Comparison of ENCODE assay signal across 25 cellular contexts in genomic region chr7:96330193-96330592, GRCh38. TPM values are rescaled to one million over a fixed set of nuclear protein-coding genes. Genes with fewer than 3 reads are reported as not detected.
DNase-seq lines count a peak whose midpoint lies in the region; ATAC-seq and TF ChIP-seq lines count a peak whose summit lies in the region.
"Had no signal": no experiment of that assay in that cellular context is flagged by ENCODE, and none has a peak within 500 bp of the region (broad histone marks: within the 10 kb centered on the region; RNA-seq: fewer than 3 reads in every experiment).

No MANE protein-coding gene starts in this region.

- H3K9me3 ChIP-seq in mammary epithelial cell (replicated peaks; ENCODE audit: insufficient read depth, low read length): no peaks in the 10 kb centered on the region
- no peaks in the 10 kb centered on the region for H3K9me3 ChIP-seq in neuronal stem cell (replicated peaks in 1 of 2; ENCODE audit: control insufficient read depth in 2 of 2, insufficient read depth in 1 of 2, low read depth in 1 of 2, low read length in 2 of 2)
- H3K9me3 ChIP-seq: BLaER1 had no signal

- H3K9ac ChIP-seq in mammary epithelial cell (ENCODE audit: insufficient read depth, low read length) (no peak overlapping the region), neuronal stem cell (ENCODE audit: low read depth, low read length, poor library complexity) (no peak overlapping the region)
- H3K9ac ChIP-seq: BLaER1, GM23248 had no signal

- H2AFZ ChIP-seq in mammary epithelial cell (ENCODE audit: low read depth, low read length): peak overlapping the region; percentile 78
- H2AFZ ChIP-seq in neuronal stem cell (ENCODE audit: low read length): peak overlapping the region; percentile 67
- H2AFZ ChIP-seq: GM23248 had no signal

- TF ChIP-seq CTCF in mammary epithelial cell (conservative IDR thresholded peaks at IDR 0.05 in 1 of 2, IDR thresholded peaks at IDR 0.05 in 1 of 2; ENCODE audit: extremely low read depth in 1 of 2, insufficient read depth in 1 of 2, low read depth in 1 of 2, low read length in 2 of 2): no peak

- no peak overlapping the region for H3K23ac ChIP-seq in neuronal stem cell (ENCODE audit: low read depth, low read length, poor library complexity)

- dilution Hi-C loops in mammary epithelial cell (cut with HindIII; ENCODE audit: low sequenced_read_pairs): no loop called here

- intact Hi-C loops in mammary epithelial cell (cut with micrococcal nuclease): no loop called here

- WGBS in mammary epithelial cell (ENCODE audit: low coverage, missing lambda C conversion rate): 5% methylated on average over 2 of the region's 2 CpGs
- WGBS in neuronal stem cell (ENCODE audit: extremely low coverage in 2 of 2, insufficient read length in 2 of 2, insufficient replicate concordance in 1 of 2), 2 donors: no CpG with 5 or more reads among the region's 2 CpGs

- H3K27me3 ChIP-seq in mammary epithelial cell (ENCODE audit: insufficient read depth, low read length) (no peaks in the 10 kb centered on the region), neuronal stem cell (ENCODE audit: control insufficient read depth in 3 of 3, insufficient read depth in 3 of 3, low read depth in 1 of 3, low read length in 3 of 3) (peaks cover 0 to 12% (median 0%) of the 10 kb centered on the region in 3 experiments)
- H3K27me3 ChIP-seq: BLaER1 had no signal

- H3K4me1 ChIP-seq in mammary epithelial cell (ENCODE audit: insufficient read depth, low read length): peaks cover 30% of the 10 kb centered on the region
- H3K4me1 ChIP-seq in neuronal stem cell (ENCODE audit: control insufficient read depth in 2 of 2, insufficient read depth in 1 of 2, low read depth in 1 of 2, low read length in 2 of 2): no peaks in the 10 kb centered on the region
- H3K4me1 ChIP-seq: BLaER1 had no signal

- peak; percentile 26 to 77 (median 37) for DNase-seq in NCI-H1417 (lab: John Stamatoyannopoulos, UW)
- DNase-seq in NCI-H1417 treated with DMSO at 0.1 percent for 48 hours (lab: John Stamatoyannopoulos, UW): no peak
- DNase-seq in NCI-H2196 (lab: John Stamatoyannopoulos, UW; ENCODE audit: unreplicated experiment): peak; percentile 25
- peak; percentile 71 for DNase-seq in mammary epithelial cell
- no peak for DNase-seq in neuronal stem cell (ENCODE audit: low spot score)
- no peak for DNase-seq in AG08396 (ENCODE audit: low spot score)
- no peak for DNase-seq in SHP77 treated with DMSO at 0.1 percent for 48 hours (lab: John Stamatoyannopoulos, UW)
- DNase-seq: activated B cell treated with CpG ODN at 0.5 μM for 24 hours; activated CD8-positive, alpha-beta T cell treated with anti-CD3 and anti-CD28 coated beads for 36 hours; activated naive CD4-positive, alpha-beta T cell treated with anti-CD3 and anti-CD28 coated beads for 36 hours; activated T-cell treated with anti-CD3 and anti-CD28 coated beads, Interleukin-2, amount 50 U/mL, for 1 hour; foreskin melanocyte; GF-D8; GM23248; Karpas-422; kidney glomerular epithelial cell; natural killer cell; NCI-H1092; NCI-H524 treated with DMSO at 0.1 percent for 48 hours; small intestine; stimulated activated CD4-positive, alpha-beta T cell treated with anti-CD3 and anti-CD28 coated beads, Interleukin-4, amount 100 ng/mL, for 1 hour; stimulated activated naive CD8-positive, alpha-beta T cell treated with anti-CD3 and anti-CD28 coated beads, Interleukin-15, amount 100 ng/mL, for 72 hours had no signal

- H4K8ac ChIP-seq in neuronal stem cell (ENCODE audit: low read depth, low read length): no peak overlapping the region

- no TSS peak for BruUV-seq in mammary epithelial cell (replicated peaks; lab: Mats Ljungman, UMichigan)

- H3K4me2 ChIP-seq in mammary epithelial cell (ENCODE audit: insufficient read depth, low read depth, low read length) (peak overlapping the region; percentile 78), neuronal stem cell (ENCODE audit: insufficient read depth, low read length, poor library complexity, severe bottlenecking) (no peak overlapping the region)
- H3K4me2 ChIP-seq: BLaER1 had no signal

- no peak overlapping the region for H3K18ac ChIP-seq in neuronal stem cell (ENCODE audit: low read length)

- no peak overlapping the region for H3K4ac ChIP-seq in neuronal stem cell (ENCODE audit: low read length)

- CTCF ChIA-PET in mammary epithelial cell (lab: Charles Lee; ENCODE audit: low non-redundant PET): no interaction called here

- H2BK120ac ChIP-seq in neuronal stem cell (ENCODE audit: low read depth, low read length): no peak overlapping the region

- H4K91ac ChIP-seq in neuronal stem cell (ENCODE audit: low read depth, low read length, poor library complexity): no peak overlapping the region

- no peak overlapping the region for H3K14ac ChIP-seq in neuronal stem cell (ENCODE audit: low read length)

- H3K27ac ChIP-seq in mammary epithelial cell (ENCODE audit: insufficient read depth, low read depth, low read length) (peak overlapping the region; percentile 13), neuronal stem cell (replicated peaks; ENCODE audit: low read length) (no peak overlapping the region)
- H3K27ac ChIP-seq: 22Rv1, BLaER1, GM23248 had no signal

- no peak overlapping the region for H2BK5ac ChIP-seq in neuronal stem cell (ENCODE audit: low read length)

- H3K79me1 ChIP-seq in neuronal stem cell (ENCODE audit: low read depth, low read length): no peaks in the 10 kb centered on the region

- no peak for ATAC-seq in GM18870 (IDR thresholded peaks at IDR 0.05; ENCODE audit: unreplicated experiment)
- ATAC-seq: activated CD8-positive, alpha-beta T cell treated with anti-CD3 and anti-CD28 coated beads for 36 hours; natural killer cell; stimulated activated naive CD8-positive, alpha-beta T cell treated with anti-CD3 and anti-CD28 coated beads, Interleukin-15, amount 100 ng/mL, for 72 hours had no signal

- H2AK5ac ChIP-seq in neuronal stem cell (ENCODE audit: low read depth, low read length): no peak overlapping the region

- H4K20me1 ChIP-seq in mammary epithelial cell (ENCODE audit: insufficient read depth, low read length): no peaks in the 10 kb centered on the region
- H4K20me1 ChIP-seq: BLaER1 had no signal

- H2BK12ac ChIP-seq in neuronal stem cell (ENCODE audit: low read length): no peak overlapping the region

- H3K36me3 ChIP-seq in mammary epithelial cell (ENCODE audit: insufficient read depth, low read length) (no peaks in the 10 kb centered on the region), neuronal stem cell (replicated peaks in 1 of 2; ENCODE audit: control insufficient read depth in 2 of 2, insufficient read depth in 2 of 2, low read length in 2 of 2) (no peaks in the 10 kb centered on the region)
- H3K36me3 ChIP-seq: BLaER1 had no signal

- H3K79me2 ChIP-seq in mammary epithelial cell (ENCODE audit: insufficient read depth, low read length): no peaks in the 10 kb centered on the region

- H3K4me3 ChIP-seq in mammary epithelial cell (replicated peaks in 1 of 3; ENCODE audit: insufficient read depth in 1 of 3, low read depth in 2 of 3, low read length in 3 of 3) (peak overlapping the region in 1 of 3 experiments; percentile 18), neuronal stem cell (ENCODE audit: low read length in 2 of 2) (no peak overlapping the region)
- H3K4me3 ChIP-seq: BLaER1, GM23248 had no signal

- no peak overlapping the region for H2BK15ac ChIP-seq in neuronal stem cell (ENCODE audit: low read length)

- in situ Hi-C loops in mammary epithelial cell (cut with MboI; ENCODE audit: low sequenced_read_pairs in 2 of 2): no loop called here

RNA-seq across cellular contexts. Expression of gene SLC25A13, which starts 8.3 kb away (rescaled TPM):
- 10 to 100 TPM; 31.5 to 33.7 TPM for total RNA-seq in mammary epithelial cell
- 21.4 TPM for polyA plus RNA-seq in mammary epithelial cell
- 42.7 TPM for polyA minus RNA-seq in mammary epithelial cell
- polyA plus RNA-seq in neuronal stem cell (2013, experiment 1 of 2): 30.3 TPM
- 31.1 TPM for polyA plus RNA-seq in neuronal stem cell (2013, experiment 2 of 2)

Comparison
In these comparisons a context has a peak if more than half of its experiments do, and no peak if none do; other contexts are left out.
1. DNase-seq: peak in NCI-H1417 (3 of 3), NCI-H2196 (single experiment) and mammary epithelial cell (single experiment); none in NCI-H1417 treated with DMSO at 0.1 percent for 48 hours (single experiment), neuronal stem cell (single experiment), AG08396 (single experiment) and SHP77 treated with DMSO at 0.1 percent for 48 hours (single experiment).